Comparison of ENCODE assay signal across 11 cellular contexts in genomic region chr12:6745751-6746525, GRCh38. TPM values are rescaled to one million over a fixed set of nuclear protein-coding genes. Genes with fewer than 3 reads are reported as not detected.
DNase-seq lines count a peak whose midpoint lies in the region; ATAC-seq, FAIRE-seq and TF ChIP-seq lines count a peak whose summit lies in the region.
"Had no signal": no experiment of that assay in that cellular context is flagged by ENCODE, and none has a peak within 500 bp of the region (broad histone marks: within the 10 kb centered on the region; RNA-seq: fewer than 3 reads in every experiment).

No MANE protein-coding gene starts in this region.

- FAIRE-seq in HepG2 (lab: Jason Lieb, UNC): no peak

- H3K4me1 Mint-ChIP-seq in WTC11: no peaks in the 10 kb centered on the region

- TF ChIP-seq CTCF in liver (IDR thresholded peaks at IDR 0.05; ENCODE audit: low read depth, low read length, missing input control) (no peak), HepG2 (CRISPR knock-in tag; IDR thresholded peaks at IDR 0.05) (no peak), WTC11 (IDR thresholded peaks at IDR 0.05) (no peak)

- TF ChIP-seq POLR2A in HepG2 (IDR thresholded peaks at IDR 0.05; ENCODE audit: insufficient read depth in 1 of 2, low read depth in 2 of 2, low read length in 2 of 2): no peak; a peak in 1 of 4 replicates

- H3K9ac ChIP-seq in liver (ENCODE audit: low read depth in 1 of 2, low read length in 2 of 2): no peak overlapping the region
- no peak overlapping the region for H3K9ac ChIP-seq in HepG2 (ENCODE audit: insufficient read depth, low read depth, low read length)

- no peak overlapping the region for H3K4me3 ChIP-seq in liver (ENCODE audit: low read depth in 1 of 3, low read length in 3 of 3)
- H3K4me3 ChIP-seq in HepG2 (replicated peaks in 1 of 3; ENCODE audit: insufficient read depth in 1 of 3, low read depth in 2 of 3, low read length in 3 of 3): no peak overlapping the region
- H3K4me3 ChIP-seq: esophagus muscularis mucosa had no signal

- no peak overlapping the region for H3K4me3 Mint-ChIP-seq in WTC11

- H3K9me3 ChIP-seq in liver (ENCODE audit: control insufficient read depth in 4 of 4, low read length in 3 of 4) (no peaks in the 10 kb centered on the region), HepG2 (ENCODE audit: low read length) (no peaks in the 10 kb centered on the region)
- H3K9me3 ChIP-seq: esophagus muscularis mucosa had no signal

- TF ChIP-seq RAD21 in liver (IDR thresholded peaks at IDR 0.05): no peak
- TF ChIP-seq RAD21 in HepG2 (CRISPR knock-in tag; IDR thresholded peaks at IDR 0.05): no peak

- no peaks in the 10 kb centered on the region for H3K4me1 ChIP-seq in liver (ENCODE audit: control insufficient read depth in 4 of 4, insufficient read depth in 4 of 4, low read length in 3 of 4)
- peaks cover 2% of the 10 kb centered on the region for H3K4me1 ChIP-seq in HepG2 (ENCODE audit: insufficient read depth, low read length)

- no peaks in the 10 kb centered on the region for H3K27me3 ChIP-seq in liver (ENCODE audit: control insufficient read depth in 4 of 4, insufficient read depth in 4 of 4, low read length in 3 of 4)
- no peaks in the 10 kb centered on the region for H3K27me3 ChIP-seq in HepG2 (ENCODE audit: control insufficient read depth in 1 of 2, insufficient read depth in 2 of 2, low read length in 2 of 2)
- H3K27me3 ChIP-seq: esophagus muscularis mucosa had no signal

- DNase-seq in HepG2 (ENCODE audit: low spot score) (no peak), WTC11 (ENCODE audit: low spot score) (no peak), kidney tubule cell (ENCODE audit: low spot score) (peak; percentile 38), glomerular visceral epithelial cell (ENCODE audit: extremely low spot score) (no peak), cortex of kidney (lab: John Stamatoyannopoulos, UW) (no peak), SW480 (ENCODE audit: low spot score) (no peak)
- DNase-seq: T-helper 9 cell had no signal

- in situ Hi-C loops in HepG2 (cut with HindIII; ENCODE audit: extremely low pct_ligation_motif_present, low pct_unique_long_range_greater_than_20kb): loop anchor here (5.0 kb wide), 1 partner anchor 36 kb away; no protein-coding TSS in a partner anchor

- no peaks in the 10 kb centered on the region for H4K20me1 ChIP-seq in HepG2 (ENCODE audit: insufficient read depth, low read length)

- 79% methylated on average over 13 of the region's 13 CpGs for WGBS in liver
- WGBS in HepG2 (ENCODE audit: low lambda C conversion rate): 95% methylated on average over 9 of the region's 13 CpGs

- ATAC-seq in HepG2: no peak; the same call in 1 of the 3 replicates
- ATAC-seq in WTC11: no peak
- no peak for ATAC-seq in HG02885 (IDR thresholded peaks at IDR 0.05; ENCODE audit: poor library complexity, unreplicated experiment)

- peak overlapping the region; percentile 36; the same call in 1 of the 2 replicates for H3K27ac Mint-ChIP-seq in WTC11

- no TSS peak for BruUV-seq in HepG2 (replicated peaks; lab: Mats Ljungman, UMichigan)

- peaks cover 42% of the 10 kb centered on the region for H3K36me3 Mint-ChIP-seq in WTC11

- intact Hi-C loops in HepG2 (cut with micrococcal nuclease; ENCODE audit: unreplicated experiment): no loop called here

- no peak for TF ChIP-seq EP300 in HepG2 (IDR thresholded peaks at IDR 0.05; ENCODE audit: low read depth in 2 of 2, low read length in 2 of 2)
- no peak for TF ChIP-seq EP300 in HepG2 (CRISPR knock-in tag; IDR thresholded peaks at IDR 0.05; ENCODE audit: borderline replicate concordance)

- H3K4me2 ChIP-seq in HepG2 (ENCODE audit: low read depth, low read length): no peak overlapping the region

- no peaks in the 10 kb centered on the region for H3K27me3 Mint-ChIP-seq in WTC11 (ENCODE audit: low read depth)

- peak overlapping the region; percentile 28 to 66 for H3K27ac ChIP-seq in liver (ENCODE audit: low read depth in 1 of 2, low read length in 2 of 2)
- H3K27ac ChIP-seq in HepG2 (ENCODE audit: extremely low read length, insufficient read depth, low read length): no peak overlapping the region
- H3K27ac ChIP-seq: C4-2B had no signal

- no peaks in the 10 kb centered on the region for H3K9me3 Mint-ChIP-seq in WTC11

- H3K36me3 ChIP-seq in liver (ENCODE audit: control insufficient read depth in 4 of 4, insufficient read depth in 3 of 4, low read depth in 1 of 4, low read length in 3 of 4) (peaks cover 16 to 43% (median 35%) of the 10 kb centered on the region in 4 donors), HepG2 (replicated peaks in 1 of 2; ENCODE audit: control insufficient read depth in 1 of 2, insufficient read depth in 2 of 2, low read length in 2 of 2) (peaks cover 31 to 44% of the 10 kb centered on the region in 2 experiments)

- CTCF ChIA-PET in HepG2 (lab: Yijun Ruan, JAX; ENCODE audit: low intra/inter-chr PET ratio, low total read pairs): no interaction called here
- CTCF ChIA-PET in WTC11 (lab: Charles Lee): interaction anchor here (1.0 to 3.6 kb wide), 3 partner anchors 7 to 79 kb away, joined by 3 to 20 read pairs (median 4); partner anchors contain the start of gene MLF2

- POLR2A ChIA-PET in HepG2 (lab: Yijun Ruan, JAX): interaction anchor here (0.8 to 1.3 kb wide), 2 partner anchors 22 kb away, joined by 3 to 4 read pairs; partner anchors contain the start of gene COPS7A
- POLR2A ChIA-PET in WTC11 (lab: Charles Lee): interaction anchor here (0.6 kb wide), 1 partner anchor 132 kb away, joined by 4 read pairs; no protein-coding TSS in a partner anchor

- peaks cover 6% of the 10 kb centered on the region for H3K79me2 ChIP-seq in HepG2 (ENCODE audit: insufficient read depth, low read length)

- H2AFZ ChIP-seq in HepG2 (ENCODE audit: low read length): no peak overlapping the region

RNA-seq across cellular contexts. Expression of gene MLF2, which starts 7.0 kb away (rescaled TPM):
- total RNA-seq in liver: 100 to 1,000 TPM in 1 of 2 donors, 10 to 100 TPM in 1; 59.6 to 131 TPM
- polyA plus RNA-seq in liver: 100 to 1,000 TPM; 194 to 235 TPM
- total RNA-seq in HepG2 (2016; rRNA removed; fragmentation: Illumina TruSeq; extraction: Trizol): 88.1 and 95.8 TPM in 2 replicates
- 20.8 and 28.2 TPM in 2 replicates for total RNA-seq in HepG2 (2016; cell fraction: cytosol; rRNA removed; fragmentation: Illumina TruSeq; extraction: Trizol; ENCODE audit: low read depth)
- total RNA-seq in HepG2 (2016; cell fraction: insoluble cytoplasmic fraction; rRNA removed; fragmentation: Illumina TruSeq; extraction: Trizol): 86.9 and 96.5 TPM in 2 replicates
- 41.7 and 71.5 TPM in 2 replicates for total RNA-seq in HepG2 (2016; cell fraction: membrane; rRNA removed; fragmentation: Illumina TruSeq; extraction: Trizol)
- total RNA-seq in HepG2 (2016; cell fraction: nucleus; rRNA removed; fragmentation: Illumina TruSeq; extraction: Trizol): 50.4 and 54.8 TPM in 2 replicates
- 167 and 178 TPM in 2 replicates for polyA plus RNA-seq in HepG2 (2011; rRNA removed)
- polyA plus RNA-seq in HepG2 (2011; cell fraction: cytosol; rRNA removed): 182 and 203 TPM in 2 replicates
- polyA plus RNA-seq in HepG2 (2011; cell fraction: nucleus; rRNA removed): 234 and 240 TPM in 2 replicates
- 94.9 and 97.7 TPM in 2 replicates for polyA plus RNA-seq in HepG2 (2012)
- polyA plus RNA-seq in HepG2 (2016; cell fraction: cytosol; fragmentation: Illumina TruSeq; extraction: Trizol; ENCODE audit: low read depth): 31.3 and 48.0 TPM in 2 replicates
- polyA plus RNA-seq in HepG2 (2016; cell fraction: insoluble cytoplasmic fraction; fragmentation: Illumina TruSeq; extraction: Trizol; ENCODE audit: low read depth): 178 and 184 TPM in 2 replicates
- polyA plus RNA-seq in HepG2 (2016; cell fraction: membrane; fragmentation: Illumina TruSeq; extraction: Trizol; ENCODE audit: low read depth): 69.7 and 93.5 TPM in 2 replicates
- 128 and 129 TPM in 2 replicates for polyA plus RNA-seq in HepG2 (2016; cell fraction: nucleus; fragmentation: Illumina TruSeq; extraction: Trizol; ENCODE audit: insufficient read depth, low read depth)
- polyA minus RNA-seq in HepG2 (2011; rRNA and poly(A)+ RNA removed; ENCODE audit: low replicate concordance): 127 and 179 TPM in 2 replicates
- polyA minus RNA-seq in HepG2 (2011; cell fraction: cytosol; rRNA and poly(A)+ RNA removed): 36.1 and 36.7 TPM in 2 replicates
- 47.3 and 50.7 TPM in 2 replicates for polyA minus RNA-seq in HepG2 (2011; cell fraction: nucleus; rRNA and poly(A)+ RNA removed)
- total RNA-seq in WTC11 (2021): 226 to 236 TPM (median 229 TPM) in 3 replicates

RNA-seq across cellular contexts. Expression of gene PTMS, which starts 20.2 kb away (rescaled TPM):
- total RNA-seq in liver: 100 to 1,000 TPM in 1 of 2 donors, 10 to 100 TPM in 1; 26.3 to 106 TPM
- polyA plus RNA-seq in liver: 100 to 1,000 TPM; 103 to 261 TPM
- 40.5 and 42.1 TPM in 2 replicates for total RNA-seq in HepG2 (2016; rRNA removed; fragmentation: Illumina TruSeq; extraction: Trizol)
- total RNA-seq in HepG2 (2016; cell fraction: cytosol; rRNA removed; fragmentation: Illumina TruSeq; extraction: Trizol; ENCODE audit: low read depth): 20.4 and 25.8 TPM in 2 replicates
- total RNA-seq in HepG2 (2016; cell fraction: insoluble cytoplasmic fraction; rRNA removed; fragmentation: Illumina TruSeq; extraction: Trizol): 34.7 and 40.6 TPM in 2 replicates
- 33.5 and 39.4 TPM in 2 replicates for total RNA-seq in HepG2 (2016; cell fraction: membrane; rRNA removed; fragmentation: Illumina TruSeq; extraction: Trizol)
- 24.6 and 26.7 TPM in 2 replicates for total RNA-seq in HepG2 (2016; cell fraction: nucleus; rRNA removed; fragmentation: Illumina TruSeq; extraction: Trizol)
- 79.1 and 82.4 TPM in 2 replicates for polyA plus RNA-seq in HepG2 (2011; rRNA removed)
- 82.7 and 86.9 TPM in 2 replicates for polyA plus RNA-seq in HepG2 (2011; cell fraction: cytosol; rRNA removed)
- 107 and 116 TPM in 2 replicates for polyA plus RNA-seq in HepG2 (2011; cell fraction: nucleus; rRNA removed)
- polyA plus RNA-seq in HepG2 (2012): 128 and 237 TPM in 2 replicates
- 96.6 and 97.7 TPM in 2 replicates for polyA plus RNA-seq in HepG2 (2016; cell fraction: cytosol; fragmentation: Illumina TruSeq; extraction: Trizol; ENCODE audit: low read depth)
- 162 and 207 TPM in 2 replicates for polyA plus RNA-seq in HepG2 (2016; cell fraction: insoluble cytoplasmic fraction; fragmentation: Illumina TruSeq; extraction: Trizol; ENCODE audit: low read depth)
- 140 and 143 TPM in 2 replicates for polyA plus RNA-seq in HepG2 (2016; cell fraction: membrane; fragmentation: Illumina TruSeq; extraction: Trizol; ENCODE audit: low read depth)
- 169 and 175 TPM in 2 replicates for polyA plus RNA-seq in HepG2 (2016; cell fraction: nucleus; fragmentation: Illumina TruSeq; extraction: Trizol; ENCODE audit: insufficient read depth, low read depth)
- polyA minus RNA-seq in HepG2 (2011; rRNA and poly(A)+ RNA removed; ENCODE audit: low replicate concordance): 46.9 and 158 TPM in 2 replicates
- 19.3 and 21.6 TPM in 2 replicates for polyA minus RNA-seq in HepG2 (2011; cell fraction: cytosol; rRNA and poly(A)+ RNA removed)
- 8.1 and 13.0 TPM in 2 replicates for polyA minus RNA-seq in HepG2 (2011; cell fraction: nucleus; rRNA and poly(A)+ RNA removed)
- 370 to 539 TPM (median 525 TPM) in 3 replicates for total RNA-seq in WTC11 (2021)

RNA-seq across cellular contexts. Expression of gene COPS7A, which starts 22.1 kb away (rescaled TPM):
- total RNA-seq in liver (10 to 100 TPM; 26.0 to 31.3 TPM), HepG2 (2016; rRNA removed; fragmentation: Illumina TruSeq; extraction: Trizol) (38.0 and 40.0 TPM in 2 replicates), WTC11 (2021) (41.2 to 43.8 TPM (median 41.4 TPM) in 3 replicates)
- polyA plus RNA-seq in liver (10 to 100 TPM; 33.5 to 37.7 TPM), HepG2 (2011; rRNA removed) (71.4 and 73.6 TPM in 2 replicates)
- total RNA-seq in HepG2 (2016; cell fraction: cytosol; rRNA removed; fragmentation: Illumina TruSeq; extraction: Trizol; ENCODE audit: low read depth): 16.6 and 19.7 TPM in 2 replicates
- 38.4 and 43.8 TPM in 2 replicates for total RNA-seq in HepG2 (2016; cell fraction: insoluble cytoplasmic fraction; rRNA removed; fragmentation: Illumina TruSeq; extraction: Trizol)
- 33.7 and 38.9 TPM in 2 replicates for total RNA-seq in HepG2 (2016; cell fraction: membrane; rRNA removed; fragmentation: Illumina TruSeq; extraction: Trizol)
- 20.4 and 24.9 TPM in 2 replicates for total RNA-seq in HepG2 (2016; cell fraction: nucleus; rRNA removed; fragmentation: Illumina TruSeq; extraction: Trizol)
- polyA plus RNA-seq in HepG2 (2011; cell fraction: cytosol; rRNA removed): 68.4 and 72.5 TPM in 2 replicates
- polyA plus RNA-seq in HepG2 (2011; cell fraction: nucleus; rRNA removed): 96.7 and 97.8 TPM in 2 replicates
- polyA plus RNA-seq in HepG2 (2012): 27.8 and 28.6 TPM in 2 replicates
- 16.8 and 17.8 TPM in 2 replicates for polyA plus RNA-seq in HepG2 (2016; cell fraction: cytosol; fragmentation: Illumina TruSeq; extraction: Trizol; ENCODE audit: low read depth)
- 43.9 and 53.4 TPM in 2 replicates for polyA plus RNA-seq in HepG2 (2016; cell fraction: insoluble cytoplasmic fraction; fragmentation: Illumina TruSeq; extraction: Trizol; ENCODE audit: low read depth)
- 27.8 and 32.9 TPM in 2 replicates for polyA plus RNA-seq in HepG2 (2016; cell fraction: membrane; fragmentation: Illumina TruSeq; extraction: Trizol; ENCODE audit: low read depth)
- 43.1 and 49.0 TPM in 2 replicates for polyA plus RNA-seq in HepG2 (2016; cell fraction: nucleus; fragmentation: Illumina TruSeq; extraction: Trizol; ENCODE audit: insufficient read depth, low read depth)
- polyA minus RNA-seq in HepG2 (2011; rRNA and poly(A)+ RNA removed; ENCODE audit: low replicate concordance): 54.1 and 62.8 TPM in 2 replicates
- polyA minus RNA-seq in HepG2 (2011; cell fraction: cytosol; rRNA and poly(A)+ RNA removed): 14.6 and 16.3 TPM in 2 replicates
- polyA minus RNA-seq in HepG2 (2011; cell fraction: nucleus; rRNA and poly(A)+ RNA removed): 9.7 and 12.6 TPM in 2 replicates

RNA-seq across cellular contexts. Expression of gene LAG3, which starts 26.4 kb away (rescaled TPM):
- total RNA-seq in liver (under 1 TPM; 0.14 to 0.42 TPM), HepG2 (2016; rRNA removed; fragmentation: Illumina TruSeq; extraction: Trizol) (0.11 TPM in 1 of 2 replicates, not detected in the other), WTC11 (2021) (2.4 to 2.6 TPM (median 2.6 TPM) in 3 replicates)
- polyA plus RNA-seq in liver (1 to 10 TPM in 1 of 2 donors, under 1 TPM in 1; 0.53 to 1.2 TPM), HepG2 (2011; rRNA removed) (0.26 and 0.51 TPM in 2 replicates)
- total RNA-seq in HepG2 (2016; cell fraction: cytosol; rRNA removed; fragmentation: Illumina TruSeq; extraction: Trizol; ENCODE audit: low read depth): not detected in 2 replicates
- total RNA-seq in HepG2 (2016; cell fraction: insoluble cytoplasmic fraction; rRNA removed; fragmentation: Illumina TruSeq; extraction: Trizol): 0.11 TPM in 1 of 2 replicates, not detected in the other
- total RNA-seq in HepG2 (2016; cell fraction: membrane; rRNA removed; fragmentation: Illumina TruSeq; extraction: Trizol): 0.07 TPM in 1 of 2 replicates, not detected in the other
- 0.31 TPM in 1 of 2 replicates, not detected in the other for total RNA-seq in HepG2 (2016; cell fraction: nucleus; rRNA removed; fragmentation: Illumina TruSeq; extraction: Trizol)
- polyA plus RNA-seq in HepG2 (2011; cell fraction: cytosol; rRNA removed): 0.08 and 0.15 TPM in 2 replicates
- polyA plus RNA-seq in HepG2 (2011; cell fraction: nucleus; rRNA removed): 3.5 and 3.6 TPM in 2 replicates
- polyA plus RNA-seq in HepG2 (2012): 0.95 and 1.0 TPM in 2 replicates
- polyA plus RNA-seq in HepG2 (2016; cell fraction: cytosol; fragmentation: Illumina TruSeq; extraction: Trizol; ENCODE audit: low read depth): not detected in 2 replicates
- polyA plus RNA-seq in HepG2 (2016; cell fraction: insoluble cytoplasmic fraction; fragmentation: Illumina TruSeq; extraction: Trizol; ENCODE audit: low read depth): not detected in 2 replicates
- 0.11 TPM in 1 of 2 replicates, not detected in the other for polyA plus RNA-seq in HepG2 (2016; cell fraction: membrane; fragmentation: Illumina TruSeq; extraction: Trizol; ENCODE audit: low read depth)
- polyA plus RNA-seq in HepG2 (2016; cell fraction: nucleus; fragmentation: Illumina TruSeq; extraction: Trizol; ENCODE audit: insufficient read depth, low read depth): 1.3 and 2.2 TPM in 2 replicates
- polyA minus RNA-seq in HepG2 (2011; rRNA and poly(A)+ RNA removed; ENCODE audit: low replicate concordance): 0.08 and 0.54 TPM in 2 replicates
- polyA minus RNA-seq in HepG2 (2011; cell fraction: cytosol; rRNA and poly(A)+ RNA removed): not detected in 2 replicates
- polyA minus RNA-seq in HepG2 (2011; cell fraction: nucleus; rRNA and poly(A)+ RNA removed): 0.90 and 2.0 TPM in 2 replicates

RNA-seq across cellular contexts. Expression of gene CD4, which starts 43.4 kb away (rescaled TPM):
- 10 to 100 TPM; 22.5 to 44.8 TPM for total RNA-seq in liver
- polyA plus RNA-seq in liver: 10 to 100 TPM; 15.9 to 41.5 TPM
- total RNA-seq in HepG2 (2016; rRNA removed; fragmentation: Illumina TruSeq; extraction: Trizol): 0.07 and 0.27 TPM in 2 replicates
- total RNA-seq in HepG2 (2016; cell fraction: cytosol; rRNA removed; fragmentation: Illumina TruSeq; extraction: Trizol; ENCODE audit: low read depth): not detected in 2 replicates
- total RNA-seq in HepG2 (2016; cell fraction: insoluble cytoplasmic fraction; rRNA removed; fragmentation: Illumina TruSeq; extraction: Trizol): 0.15 TPM in 1 of 2 replicates, not detected in the other
- 0.10 TPM in 1 of 2 replicates, not detected in the other for total RNA-seq in HepG2 (2016; cell fraction: membrane; rRNA removed; fragmentation: Illumina TruSeq; extraction: Trizol)
- 0.28 and 0.41 TPM in 2 replicates for total RNA-seq in HepG2 (2016; cell fraction: nucleus; rRNA removed; fragmentation: Illumina TruSeq; extraction: Trizol)
- polyA plus RNA-seq in HepG2 (2011; rRNA removed): 0.68 and 0.95 TPM in 2 replicates
- polyA plus RNA-seq in HepG2 (2011; cell fraction: cytosol; rRNA removed): 0.54 and 0.87 TPM in 2 replicates
- 0.55 and 0.64 TPM in 2 replicates for polyA plus RNA-seq in HepG2 (2011; cell fraction: nucleus; rRNA removed)
- 1.5 and 2.7 TPM in 2 replicates for polyA plus RNA-seq in HepG2 (2012)
- polyA plus RNA-seq in HepG2 (2016; cell fraction: cytosol; fragmentation: Illumina TruSeq; extraction: Trizol; ENCODE audit: low read depth): 0.06 and 0.14 TPM in 2 replicates
- 0.16 and 0.24 TPM in 2 replicates for polyA plus RNA-seq in HepG2 (2016; cell fraction: insoluble cytoplasmic fraction; fragmentation: Illumina TruSeq; extraction: Trizol; ENCODE audit: low read depth)
- polyA plus RNA-seq in HepG2 (2016; cell fraction: membrane; fragmentation: Illumina TruSeq; extraction: Trizol; ENCODE audit: low read depth): not detected in 2 replicates
- 0.52 and 0.68 TPM in 2 replicates for polyA plus RNA-seq in HepG2 (2016; cell fraction: nucleus; fragmentation: Illumina TruSeq; extraction: Trizol; ENCODE audit: insufficient read depth, low read depth)
- 2.6 TPM in 1 of 2 replicates, not detected in the other for polyA minus RNA-seq in HepG2 (2011; rRNA and poly(A)+ RNA removed; ENCODE audit: low replicate concordance)
- 0.20 and 0.70 TPM in 2 replicates for polyA minus RNA-seq in HepG2 (2011; cell fraction: cytosol; rRNA and poly(A)+ RNA removed)
- polyA minus RNA-seq in HepG2 (2011; cell fraction: nucleus; rRNA and poly(A)+ RNA removed): 0.39 and 0.87 TPM in 2 replicates
- 2.5 to 3.3 TPM (median 2.7 TPM) in 3 replicates for total RNA-seq in WTC11 (2021)
